In genomic region chr2:165901595-165901994, GRCh38 we compare ENCODE assay signal across 21 cellular contexts.
"Had no signal": no experiment of that assay in that cellular context is flagged by ENCODE, and none has a peak within 500 bp of the region (broad histone marks: within the 10 kb centered on the region; RNA-seq: fewer than 3 reads in every experiment).

No MANE protein-coding gene starts in this region.

- ATAC-seq: activated CD8-positive, alpha-beta T cell treated with anti-CD3 and anti-CD28 coated beads for 36 hours; activated T-helper 17 cell treated with anti-CD3 and anti-CD28 coated beads, Interleukin-2, amount 50 U/mL, for 72 hours; body of pancreas; lower lobe of right lung; natural killer cell treated with Interleukin-12 subunit alpha and Interleukin-12 subunit beta and Interleukin-15 and Interleukin-18, amount 100 ng/mL, for 72 hours; stimulated activated naive CD8-positive, alpha-beta T cell treated with anti-CD3 and anti-CD28 coated beads, Interleukin-15, Interleukin-2, amounts not matched to agents 100 U/mL and 50 U/mL, for 24 hours had no signal

- H3K4me3 Mint-ChIP-seq: activated B cell treated with CpG ODN at 0.5 μM for 24 hours; activated CD8-positive, alpha-beta T cell treated with anti-CD3 and anti-CD28 coated beads for 36 hours; activated naive CD8-positive, alpha-beta T cell treated with anti-CD3 and anti-CD28 coated beads, Interleukin-2, amount 10 ng/mL, durations not matched to agents 7 days and 5 days; activated T-helper 17 cell treated with anti-CD3 and anti-CD28 coated beads, Interleukin-2, amount 50 U/mL, for 72 hours; natural killer cell treated with Interleukin-12 subunit alpha and Interleukin-12 subunit beta and Interleukin-15 and Interleukin-18, amount 100 ng/mL, for 72 hours; T-helper 2 cell treated with Interferon-gamma antibody and Interleukin-4, amounts not matched to agents 5 μg/mL and 100 μg/mL, for 36 hours had no signal

- H3K27ac ChIP-seq: body of pancreas, lower lobe of right lung, right atrium auricular region, tibial artery had no signal

- H3K9me3 ChIP-seq: body of pancreas, lower lobe of right lung, right atrium auricular region, tibial artery had no signal

- H3K4me3 ChIP-seq: body of pancreas, lower lobe of right lung, right atrium auricular region, tibial artery had no signal

- H3K27me3 Mint-ChIP-seq: activated B cell treated with CpG ODN at 0.5 μM for 24 hours; activated CD8-positive, alpha-beta T cell treated with anti-CD3 and anti-CD28 coated beads for 36 hours; activated naive CD8-positive, alpha-beta T cell treated with anti-CD3 and anti-CD28 coated beads, Interleukin-2, amount 10 ng/mL, durations not matched to agents 7 days and 5 days; activated T-helper 17 cell treated with anti-CD3 and anti-CD28 coated beads, Interleukin-2, amount 50 U/mL, for 72 hours; natural killer cell treated with Interleukin-12 subunit alpha and Interleukin-12 subunit beta and Interleukin-15 and Interleukin-18, amount 100 ng/mL, for 72 hours had no signal

- H3K9me3 Mint-ChIP-seq: activated B cell treated with CpG ODN at 0.5 μM for 24 hours; activated CD8-positive, alpha-beta T cell treated with anti-CD3 and anti-CD28 coated beads for 36 hours; activated naive CD8-positive, alpha-beta T cell treated with anti-CD3 and anti-CD28 coated beads, Interleukin-2, amount 10 ng/mL, durations not matched to agents 7 days and 5 days; activated T-helper 17 cell treated with anti-CD3 and anti-CD28 coated beads, Interleukin-2, amount 50 U/mL, for 72 hours; natural killer cell treated with Interleukin-12 subunit alpha and Interleukin-12 subunit beta and Interleukin-15 and Interleukin-18, amount 100 ng/mL, for 72 hours; T-helper 2 cell treated with Interferon-gamma antibody and Interleukin-4, amounts not matched to agents 5 μg/mL and 100 μg/mL, for 36 hours had no signal

- DNase-seq: activated B cell treated with CpG ODN at 0.5 μM for 24 hours; activated CD4-positive, alpha-beta T cell treated with anti-CD3 and anti-CD28 coated beads for 4 hours; activated CD8-positive, alpha-beta T cell treated with anti-CD3 and anti-CD28 coated beads for 36 hours; activated naive CD4-positive, alpha-beta T cell; activated naive CD8-positive, alpha-beta T cell treated with anti-CD3 and anti-CD28 coated beads, Interleukin-2, amount 10 ng/mL, durations not matched to agents 7 days and 5 days; activated T-cell treated with anti-CD3 and anti-CD28 coated beads, Interleukin-2, amount 50 U/mL, for 1 hour; body of pancreas; caudate nucleus; dorsolateral prefrontal cortex; hypothalamus; islet precursor cell; lower lobe of right lung; occipital lobe; stimulated activated CD4-positive, alpha-beta T cell treated with anti-CD3 and anti-CD28 coated beads, Interleukin-2, amount 100 ng/mL, for 24 hours; stimulated activated naive CD8-positive, alpha-beta T cell treated with anti-CD3 and anti-CD28 coated beads, Interleukin-15, Interleukin-2, amounts not matched to agents 100 U/mL and 50 U/mL, for 24 hours; substantia nigra; tibial artery had no signal

- H3K27me3 ChIP-seq: body of pancreas, dorsolateral prefrontal cortex, right atrium auricular region, tibial artery had no signal

- H3K27ac Mint-ChIP-seq: activated B cell treated with CpG ODN at 0.5 μM for 24 hours; activated CD8-positive, alpha-beta T cell treated with anti-CD3 and anti-CD28 coated beads for 36 hours; activated naive CD8-positive, alpha-beta T cell treated with anti-CD3 and anti-CD28 coated beads, Interleukin-2, amount 10 ng/mL, durations not matched to agents 7 days and 5 days; activated T-helper 17 cell treated with anti-CD3 and anti-CD28 coated beads, Interleukin-2, amount 50 U/mL, for 72 hours; natural killer cell treated with Interleukin-12 subunit alpha and Interleukin-12 subunit beta and Interleukin-15 and Interleukin-18, amount 100 ng/mL, for 72 hours; T-helper 2 cell treated with Interferon-gamma antibody and Interleukin-4, amounts not matched to agents 5 μg/mL and 100 μg/mL, for 36 hours had no signal
